12 cellular contexts compared by ENCODE assay signal in the genomic region with DNA sequence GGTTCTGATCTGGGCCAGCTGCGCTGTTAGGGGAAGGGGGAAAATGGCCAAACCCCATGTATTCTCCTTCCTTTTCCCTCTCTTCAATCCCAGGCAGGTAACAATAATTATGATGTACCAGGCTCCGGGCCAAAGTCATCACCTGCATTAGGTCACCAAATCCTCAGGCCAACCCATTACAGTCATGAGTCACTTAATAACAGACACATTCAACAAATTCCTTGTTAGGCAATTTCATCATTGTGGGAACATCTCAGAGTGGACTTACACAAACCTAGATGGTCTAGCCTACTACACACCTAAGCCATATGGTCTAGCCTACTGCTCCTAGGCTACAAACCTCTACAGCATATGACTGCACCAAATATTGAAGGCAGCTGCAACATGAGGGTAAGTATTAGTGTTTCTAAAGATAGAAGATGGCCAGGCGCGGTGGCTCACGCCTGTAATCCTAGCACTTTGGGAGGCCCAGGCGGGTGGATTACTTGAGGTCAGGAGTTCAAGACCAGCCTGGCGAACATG. TPM values are rescaled to one million over a fixed set of nuclear protein-coding genes. Genes with fewer than 3 reads are reported as not detected.
DNase-seq lines count a peak whose midpoint lies in the region; ATAC-seq, FAIRE-seq and TF ChIP-seq lines count a peak whose summit lies in the region.
"Had no signal": no experiment of that assay in that cellular context is flagged by ENCODE, and none has a peak within 500 bp of the region (broad histone marks: within the 10 kb centered on the region; RNA-seq: fewer than 3 reads in every experiment).

No MANE protein-coding gene starts in this region.

- H4K20me1 ChIP-seq in PC-9 (ENCODE audit: insufficient read depth) = no peaks in the 10 kb centered on the region

- CTCF ChIA-PET in PC-9 (lab: Charles Lee) = no interaction called here

- H3K79me2 ChIP-seq in PC-9 (ENCODE audit: low read depth) = peaks cover 21% of the 10 kb centered on the region

- H3K27ac ChIP-seq in PC-9 (peak overlapping the region; percentile 35), epithelial cell of prostate (peak overlapping the region; percentile 94), pancreas (peak overlapping the region; percentile 17 to 100 (median 62))

- peaks cover 68% of the 10 kb centered on the region for H3F3A ChIP-seq in PC-9 (ENCODE audit: insufficient read depth, low read depth)

- WGBS in pancreas, 2 donors = 73 to 77% methylated on average over 7 of the region's 7 CpGs

- POLR2A ChIA-PET in PC-9 (lab: Charles Lee; ENCODE audit: unreplicated experiment) = no interaction called here

- H3K4me3 ChIP-seq in PC-9 (no peak overlapping the region), pancreas (no peak overlapping the region)

- H3K9me3 ChIP-seq in PC-9 (ENCODE audit: insufficient read depth, low read depth) (no peaks in the 10 kb centered on the region), pancreas (no peaks in the 10 kb centered on the region)

- peaks cover 5% of the 10 kb centered on the region; the same call in 1 of the 2 replicates for H3K36me3 ChIP-seq in PC-9 (ENCODE audit: low read depth)
- H3K36me3 ChIP-seq in pancreas = no peaks in the 10 kb centered on the region

- TF ChIP-seq CTCF in PC-9 (conservative IDR thresholded peaks at IDR 0.05) (no peak), pancreas (IDR thresholded peaks at IDR 0.05) (no peak)

- FAIRE-seq in pancreas (lab: Jason Lieb, UNC) = no peak

- H3K9me2 ChIP-seq in PC-9 (ENCODE audit: insufficient read depth) = no peaks in the 10 kb centered on the region

- H3K4me1 ChIP-seq in PC-9 (replicated peaks; ENCODE audit: insufficient read depth) (peaks cover 58% of the 10 kb centered on the region), pancreas (peaks cover 21 to 38% (median 28%) of the 10 kb centered on the region in 3 donors)

- no TSS peak for BruUV-seq in PC-9 (replicated peaks; lab: Mats Ljungman, UMichigan)

- intact Hi-C loops in PC-9 (cut with micrococcal nuclease; ENCODE audit: unreplicated experiment) (no loop called here), pancreas (cut with DNase I) (no loop called here)

- peak overlapping the region; percentile 46 for H3K4me2 ChIP-seq in PC-9

- DNase-seq in Daoy (ENCODE audit: low read depth) (peak; percentile 62), PC-9 (peak; percentile 63 to 96), epithelial cell of prostate (ENCODE audit: low read depth, low spot score) (peak; percentile 96), pancreas (peak in 4 of 6 donors; percentile 78 to 85 (median 82)), NCI-H2107 treated with DMSO at 0.1 percent for 48 hours (lab: John Stamatoyannopoulos, UW; ENCODE audit: unreplicated experiment) (no peak), hypothalamus (lab: John Stamatoyannopoulos, UW) (no peak)
- no peak for DNase-seq in activated CD8-positive, alpha-beta memory T cell treated with anti-CD3 and anti-CD28 coated beads, Interleukin-2, amount 50 U/mL, for 48 hours
- DNase-seq in activated CD4-positive, alpha-beta T cell treated with anti-CD3 and anti-CD28 coated beads, Interleukin-2, amount 50 U/mL, for 4 hours = no peak
- DNase-seq: DND-41, foreskin melanocyte, natural killer cell, NCI-H1048 had no signal

- H3K27me3 ChIP-seq in PC-9 (ENCODE audit: insufficient read depth, low read depth) (no peaks in the 10 kb centered on the region), pancreas (no peaks in the 10 kb centered on the region)

- no peak overlapping the region for H2AFZ ChIP-seq in PC-9

- peak in 3 of 4 donors; percentile 2 to 26 (median 14) for ATAC-seq in pancreas
- ATAC-seq: natural killer cell had no signal

RNA-seq across cellular contexts. Expression of a gene that starts 2.2 kb away (rescaled TPM):
- total RNA-seq in Daoy (2014; rRNA removed; shearing (Covaris generic)) = 27.8 and 32.1 TPM in 2 replicates
- total RNA-seq in PC-9 (2021) = 376 and 414 TPM in 2 replicates
- total RNA-seq in pancreas = 100 to 1,000 TPM; 106 to 752 (median 138) TPM
- 100 to 1,000 TPM; 160 to 642 TPM for polyA plus RNA-seq in pancreas

RNA-seq across cellular contexts. Expression of a gene that starts 58.5 kb away (rescaled TPM):
- 53.9 and 57.6 TPM in 2 replicates for total RNA-seq in Daoy (2014; rRNA removed; shearing (Covaris generic))
- total RNA-seq in PC-9 (2021) (206 and 250 TPM in 2 replicates), pancreas (10 to 100 TPM; 23.3 to 55.7 (median 38.9) TPM)
- 10 to 100 TPM; 15.7 to 30.9 TPM for polyA plus RNA-seq in pancreas

Comparison
In these comparisons a context has a peak if more than half of its experiments do, and no peak if none do; other contexts are left out.
1. DNase-seq: peak in Daoy (single experiment), PC-9 (2 of 2), epithelial cell of prostate (single experiment) and pancreas (4 of 6); none in NCI-H2107 treated with DMSO at 0.1 percent for 48 hours (single experiment), hypothalamus (0 of 51), activated CD8-positive, alpha-beta memory T cell treated with anti-CD3 and anti-CD28 coated beads, Interleukin-2, amount 50 U/mL, for 48 hours (single experiment) and activated CD4-positive, alpha-beta T cell treated with anti-CD3 and anti-CD28 coated beads, Interleukin-2, amount 50 U/mL, for 4 hours (0 of 2).
2. H3K27ac ChIP-seq: peak in every context shown above with its lines; median percentile 94 in epithelial cell of prostate; 62 in pancreas; 35 in PC-9.